1 cellular context compared by ENCODE assay signal in genomic region chr22:45968751-45969413, GRCh38.
TF ChIP-seq lines count a peak whose summit lies in the region.

No MANE protein-coding gene starts in this region.

TF ChIP-seq in HCT116, 20 proteins besides CTCF, POLR2A, EP300 and RAD21 (continued from another document):
- TF ChIP-seq ZNF274 (IDR thresholded peaks at IDR 0.05; ENCODE audit: low read depth, low read length) (no peak), SRF (IDR thresholded peaks at IDR 0.05; ENCODE audit: low read depth) (no peak)
